8 cellular contexts compared by ENCODE assay signal in the genomic region with DNA sequence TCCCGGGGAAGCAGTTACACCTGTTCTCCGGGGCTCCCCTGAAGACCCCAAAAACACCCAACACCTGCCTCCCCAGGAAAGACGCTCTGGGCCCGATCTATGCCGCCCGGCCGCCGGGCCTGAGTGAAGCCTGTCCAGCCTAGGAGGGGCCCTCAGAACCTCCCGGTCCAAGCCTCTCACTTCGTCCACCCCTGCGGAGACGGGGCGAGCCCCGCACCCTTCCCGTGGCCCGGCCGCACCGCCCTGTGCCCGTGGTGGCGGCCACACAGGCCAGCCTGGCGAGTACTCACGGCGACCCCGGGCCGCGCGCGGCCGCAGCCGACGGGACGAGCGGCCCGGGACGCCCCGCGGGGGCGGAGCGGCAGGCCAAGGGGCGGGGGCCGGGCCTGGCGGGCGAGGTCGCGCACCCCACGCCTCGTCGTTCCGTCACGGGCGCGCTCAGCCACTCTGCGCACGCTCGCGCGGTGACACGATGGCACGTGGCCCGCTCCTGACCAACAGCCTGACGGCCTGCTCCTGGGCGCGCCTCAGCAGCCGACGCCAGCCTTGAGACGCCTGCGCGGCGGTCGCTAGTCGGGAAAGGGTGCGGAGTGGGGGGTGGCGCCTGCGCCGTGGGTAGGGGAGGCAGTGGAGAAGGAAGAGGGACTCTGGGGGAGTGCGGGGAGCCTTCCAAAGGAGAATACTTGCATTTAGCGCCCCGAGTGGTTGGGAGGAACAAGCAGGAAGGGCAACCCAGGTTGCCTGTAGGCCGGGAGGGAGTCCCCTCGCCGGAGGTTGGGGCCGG. TPM values are rescaled to one million over a fixed set of nuclear protein-coding genes. Genes with fewer than 3 reads are reported as not detected.
DNase-seq lines count a peak whose midpoint lies in the region; ATAC-seq and TF ChIP-seq lines count a peak whose summit lies in the region.

A gene with protein sequence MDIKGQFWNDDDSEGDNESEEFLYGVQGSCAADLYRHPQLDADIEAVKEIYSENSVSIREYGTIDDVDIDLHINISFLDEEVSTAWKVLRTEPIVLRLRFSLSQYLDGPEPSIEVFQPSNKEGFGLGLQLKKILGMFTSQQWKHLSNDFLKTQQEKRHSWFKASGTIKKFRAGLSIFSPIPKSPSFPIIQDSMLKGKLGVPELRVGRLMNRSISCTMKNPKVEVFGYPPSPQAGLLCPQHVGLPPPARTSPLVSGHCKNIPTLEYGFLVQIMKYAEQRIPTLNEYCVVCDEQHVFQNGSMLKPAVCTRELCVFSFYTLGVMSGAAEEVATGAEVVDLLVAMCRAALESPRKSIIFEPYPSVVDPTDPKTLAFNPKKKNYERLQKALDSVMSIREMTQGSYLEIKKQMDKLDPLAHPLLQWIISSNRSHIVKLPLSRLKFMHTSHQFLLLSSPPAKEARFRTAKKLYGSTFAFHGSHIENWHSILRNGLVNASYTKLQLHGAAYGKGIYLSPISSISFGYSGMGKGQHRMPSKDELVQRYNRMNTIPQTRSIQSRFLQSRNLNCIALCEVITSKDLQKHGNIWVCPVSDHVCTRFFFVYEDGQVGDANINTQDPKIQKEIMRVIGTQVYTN (minus strand): TSS at position 342 of the 784 bp plus-strand sequence. CDS start 5,077 bp downstream, outside the sequence.

- H2AFZ ChIP-seq in fibroblast of lung (ENCODE audit: low read length), result peak within 1 kb of the TSS; percentile 56

- no peaks in the 10 kb centered on the region for H3K9me3 Mint-ChIP-seq in activated T-helper 17 cell treated with anti-CD3 and anti-CD28 coated beads, Interleukin-2, amount 50 U/mL, for 72 hours
- H3K9me3 Mint-ChIP-seq in naive thymus-derived CD8-positive, alpha-beta T cell, result no peaks in the 10 kb centered on the region

- peak; percentile 94 for ATAC-seq in GM21786 (IDR thresholded peaks at IDR 0.05; ENCODE audit: unreplicated experiment)
- ATAC-seq in activated T-helper 17 cell treated with anti-CD3 and anti-CD28 coated beads, Interleukin-2, amount 50 U/mL, for 72 hours (replicated peaks), result peak; percentile 98
- peak; percentile 95 for ATAC-seq in naive thymus-derived CD8-positive, alpha-beta T cell

- peak within 1 kb of the TSS; percentile 90 for H3K4me2 ChIP-seq in DOHH2 (ENCODE audit: low read length)
- H3K4me2 ChIP-seq in fibroblast of lung (ENCODE audit: extremely low read depth, insufficient read depth, low read length), result peak within 1 kb of the TSS; percentile 86

- H3K4me1 ChIP-seq in DOHH2 (ENCODE audit: control insufficient read depth, low read length) (peaks cover 29% of the 10 kb centered on the region), fibroblast of lung (ENCODE audit: control insufficient read depth, extremely low read depth, insufficient read depth, low read length) (peaks cover 8% of the 10 kb centered on the region)

- POLR2A ChIA-PET in naive thymus-derived CD8-positive, alpha-beta T cell (lab: Charles Lee), result interaction anchor here (1.0 to 5.4 kb wide), 4 partner anchors 42 to 103 kb away, joined by 3 to 46 read pairs (median 9); a partner anchor contains a TSS

- no peaks in the 10 kb centered on the region for H3K27me3 Mint-ChIP-seq in activated T-helper 17 cell treated with anti-CD3 and anti-CD28 coated beads, Interleukin-2, amount 50 U/mL, for 72 hours
- H3K27me3 Mint-ChIP-seq in naive thymus-derived CD8-positive, alpha-beta T cell, result no peaks in the 10 kb centered on the region

- H3K27me3 ChIP-seq in DOHH2 (ENCODE audit: control insufficient read depth, low read length) (no peaks in the 10 kb centered on the region; the same call in 1 of the 2 replicates), fibroblast of lung (ENCODE audit: control insufficient read depth, insufficient read depth, low read length) (no peaks in the 10 kb centered on the region)

- H3K79me2 ChIP-seq in DOHH2 (ENCODE audit: control insufficient read depth, low read length) (peaks cover 41% of the 10 kb centered on the region), fibroblast of lung (ENCODE audit: control insufficient read depth, insufficient read depth, low read length) (peaks cover 6% of the 10 kb centered on the region)

- H3K36me3 ChIP-seq in DOHH2 (ENCODE audit: control insufficient read depth, low read length), result peaks cover 41% of the 10 kb centered on the region
- peaks cover 22% of the 10 kb centered on the region for H3K36me3 ChIP-seq in KOPT-K1 (ENCODE audit: insufficient read depth, low read length)
- no peaks in the 10 kb centered on the region for H3K36me3 ChIP-seq in fibroblast of lung (ENCODE audit: control insufficient read depth, insufficient read depth, low read length)

- peaks cover 19% of the 10 kb centered on the region for H3K4me1 Mint-ChIP-seq in activated T-helper 17 cell treated with anti-CD3 and anti-CD28 coated beads, Interleukin-2, amount 50 U/mL, for 72 hours
- peaks cover 18 to 50% (median 44%) of the 10 kb centered on the region in 4 donors for H3K4me1 Mint-ChIP-seq in naive thymus-derived CD8-positive, alpha-beta T cell

- H3K9me2 ChIP-seq in DOHH2 (replicated peaks; ENCODE audit: control insufficient read depth, low read length), result 0 out of 2 replicates have a peak, but pooled peaks cover 2% of the 10 kb centered on the region

- peak within 1 kb of the TSS; percentile 93 for H3K4me3 Mint-ChIP-seq in activated T-helper 17 cell treated with anti-CD3 and anti-CD28 coated beads, Interleukin-2, amount 50 U/mL, for 72 hours
- H3K4me3 Mint-ChIP-seq in naive thymus-derived CD8-positive, alpha-beta T cell, result peak within 1 kb of the TSS; percentile 84 to 94 (median 90)

- peak within 1 kb of the TSS; percentile 93 for H3K27ac Mint-ChIP-seq in activated T-helper 17 cell treated with anti-CD3 and anti-CD28 coated beads, Interleukin-2, amount 50 U/mL, for 72 hours
- peak within 1 kb of the TSS; percentile 87 to 96 (median 94) for H3K27ac Mint-ChIP-seq in naive thymus-derived CD8-positive, alpha-beta T cell

- 0 out of 2 replicates have a peak, but pooled peaks cover 3% of the 10 kb centered on the region for H3F3A ChIP-seq in DOHH2 (ENCODE audit: control insufficient read depth, insufficient read depth)

- H4K20me1 ChIP-seq in DOHH2 (ENCODE audit: control insufficient read depth, insufficient read depth, low read depth, low read length), result no peaks in the 10 kb centered on the region
- H4K20me1 ChIP-seq in fibroblast of lung (ENCODE audit: control insufficient read depth, extremely low read depth, insufficient read depth, low read length), result no peaks in the 10 kb centered on the region

- TF ChIP-seq CTCF in DOHH2 (IDR thresholded peaks at IDR 0.05; ENCODE audit: low read depth, low read length, poor library complexity, severe bottlenecking) (peak; percentile 68), fibroblast of lung (conservative IDR thresholded peaks at IDR 0.05 in 1 of 2, IDR thresholded peaks at IDR 0.05 in 1 of 2; ENCODE audit: low read depth in 1 of 2, low read length in 2 of 2) (peak; percentile 38 to 60)

- peak; percentile 98 for DNase-seq in RPMI7951 (ENCODE audit: low read depth)
- DNase-seq in fibroblast of lung (ENCODE audit: low read depth in 2 of 2), result peak; percentile 98 to 99
- DNase-seq in naive thymus-derived CD8-positive, alpha-beta T cell, result peak; percentile 92 to 99 (median 98)
- DNase-seq in stimulated activated naive CD4-positive, alpha-beta T cell (lab: John Stamatoyannopoulos, UW), result peak; percentile 96 to 99 (median 98)

- peaks cover 39% of the 10 kb centered on the region for H3K36me3 Mint-ChIP-seq in activated T-helper 17 cell treated with anti-CD3 and anti-CD28 coated beads, Interleukin-2, amount 50 U/mL, for 72 hours (ENCODE audit: low read depth)
- H3K36me3 Mint-ChIP-seq in naive thymus-derived CD8-positive, alpha-beta T cell, result peaks cover 0 to 33% (median 2%) of the 10 kb centered on the region in 3 donors

- H3K9me3 ChIP-seq in DOHH2 (ENCODE audit: control insufficient read depth, insufficient read depth, low read length) (no peaks in the 10 kb centered on the region), KOPT-K1 (ENCODE audit: insufficient read depth, low read length, poor library complexity, severe bottlenecking) (no peaks in the 10 kb centered on the region), fibroblast of lung (ENCODE audit: control insufficient read depth, insufficient read depth, low read depth, low read length) (no peaks in the 10 kb centered on the region)

- H3K9ac ChIP-seq in fibroblast of lung (ENCODE audit: insufficient read depth, low read length), result peak within 1 kb of the TSS; percentile 89

- H3K27ac ChIP-seq in DOHH2 (ENCODE audit: low read depth, low read length) (peak within 1 kb of the TSS; percentile 38), KOPT-K1 (ENCODE audit: low read depth, low read length, poor library complexity, severe bottlenecking) (peak within 1 kb of the TSS; percentile 76), fibroblast of lung (ENCODE audit: insufficient read depth, low read length) (peak within 1 kb of the TSS; percentile 70)

- H3K4me3 ChIP-seq in DOHH2 (ENCODE audit: low read length), result peak within 1 kb of the TSS; percentile 90
- peak within 1 kb of the TSS; percentile 58 to 88 (median 66) for H3K4me3 ChIP-seq in fibroblast of lung (replicated peaks in 1 of 4; ENCODE audit: control extremely low read depth in 1 of 4, insufficient read depth in 1 of 4, low read depth in 3 of 4, low read length in 4 of 4)

RNA-seq across cellular contexts. Expression of the gene that starts here (rescaled TPM):
- 19.5 and 28.8 TPM in 2 replicates for total RNA-seq in RPMI7951 (2014; rRNA removed; shearing (Covaris generic))
- 10 to 100 TPM; 46.2 to 81.0 TPM for total RNA-seq in activated T-helper 17 cell treated with anti-CD3 and anti-CD28 coated beads, Interleukin-2, amount 50 U/mL, for 72 hours
- total RNA-seq in fibroblast of lung, result 23.4 and 27.4 TPM in 2 replicates
- polyA plus RNA-seq in fibroblast of lung, result 31.9 and 37.7 TPM in 2 replicates
- 21.6 and 24.0 TPM in 2 replicates for polyA plus RNA-seq in fibroblast of lung (2012)
- 33.9 and 38.3 TPM in 2 replicates for polyA minus RNA-seq in fibroblast of lung (ENCODE audit: low replicate concordance)
- 100 to 1,000 TPM; 122 to 133 TPM for total RNA-seq in naive thymus-derived CD8-positive, alpha-beta T cell
- 10 to 100 TPM; 13.1 to 38.2 (median 13.9) TPM for polyA plus RNA-seq in naive thymus-derived CD8-positive, alpha-beta T cell

Comparison
In these comparisons a context has a peak if more than half of its experiments do, and no peak if none do; other contexts are left out.
1. Peak in every context shown above with its lines: DNase-seq, ATAC-seq, H3K4me3 ChIP-seq and H3K27ac ChIP-seq.